ENCODE assay signal across 20 cellular contexts in genomic region chr2:227117027-227117426, GRCh38.
DNase-seq lines count a peak whose midpoint lies in the region; ATAC-seq lines count a peak whose summit lies in the region.
"Had no signal": no experiment of that assay in that cellular context is flagged by ENCODE, and none has a peak within 500 bp of the region (broad histone marks: within the 10 kb centered on the region; RNA-seq: fewer than 3 reads in every experiment).

No MANE protein-coding gene starts in this region.

- no peak overlapping the region for H3K4me3 ChIP-seq in BLaER1 treated with 17β-estradiol and CSF1 and Interleukin-3, amounts not matched to agents 10 nM and 100 nM
- H3K4me3 ChIP-seq: adrenal gland, cardiac muscle cell, GM23338 had no signal

- H3K27me3 ChIP-seq in BLaER1 treated with 17β-estradiol and CSF1 and Interleukin-3, amounts not matched to agents 10 nM and 100 nM, result no peaks in the 10 kb centered on the region
- H3K27me3 ChIP-seq: adrenal gland, cardiac muscle cell had no signal

- H3K9ac ChIP-seq in BLaER1 treated with 17β-estradiol and CSF1 and Interleukin-3, amounts not matched to agents 10 nM and 100 nM, result no peak overlapping the region

- DNase-seq in effector CD8-positive, alpha-beta T cell (lab: John Stamatoyannopoulos, UW), result no peak
- DNase-seq in cerebellar nuclear complex (lab: John Stamatoyannopoulos, UW) (no peak), NCI-H2227 treated with DMSO at 0.1 percent for 48 hours (lab: John Stamatoyannopoulos, UW) (no peak)
- DNase-seq: activated B cell treated with CpG ODN at 0.5 μM for 24 hours; adrenal gland; CD4-positive, alpha-beta T cell; mesendoderm; MM.1S; NCI-H1930; NCI-H510A treated with DMSO at 0.1 percent for 48 hours; posterior cingulate gyrus; stimulated activated CD4-positive, alpha-beta T cell treated with anti-CD3 and anti-CD28 coated beads, Interleukin-2, amount 100 ng/mL, for 24 hours had no signal

- peak; percentile 83 for ATAC-seq in GM18868 (IDR thresholded peaks at IDR 0.05; ENCODE audit: unreplicated experiment)
- peak; percentile 61 for ATAC-seq in HG02678 (IDR thresholded peaks at IDR 0.05; ENCODE audit: unreplicated experiment)
- peak; percentile 83 for ATAC-seq in HG03442 (IDR thresholded peaks at IDR 0.05; ENCODE audit: unreplicated experiment)
- no peak for ATAC-seq in GM18861 (IDR thresholded peaks at IDR 0.05; ENCODE audit: unreplicated experiment)
- ATAC-seq: GM23338, Right ventricle myocardium inferior had no signal

- no peak overlapping the region; a peak in 1 of 22 replicates for H3K27ac ChIP-seq in BLaER1 treated with 17β-estradiol and CSF1 and Interleukin-3, amounts not matched to agents 10 nM and 100 nM
- H3K27ac ChIP-seq: adrenal gland, cardiac muscle cell had no signal

- H4K20me1 ChIP-seq in BLaER1 treated with 17β-estradiol and CSF1 and Interleukin-3, amounts not matched to agents 10 nM and 100 nM, result no peaks in the 10 kb centered on the region

- peaks cover 12 to 30% (median 22%) of the 10 kb centered on the region in 10 experiments for H3K4me1 ChIP-seq in BLaER1 treated with 17β-estradiol and CSF1 and Interleukin-3, amounts not matched to agents 10 nM and 100 nM

- no peaks in the 10 kb centered on the region for H3K36me3 ChIP-seq in BLaER1 treated with 17β-estradiol and CSF1 and Interleukin-3, amounts not matched to agents 10 nM and 100 nM
- H3K36me3 ChIP-seq: adrenal gland, cardiac muscle cell had no signal

- H3K4me2 ChIP-seq in BLaER1 treated with 17β-estradiol and CSF1 and Interleukin-3, amounts not matched to agents 10 nM and 100 nM, result peak overlapping the region in 6 of 11 experiments; percentile 2 to 40 (median 14); a peak in 6 of 22 replicates
- H3K4me2 ChIP-seq: GM23338 had no signal

- no peaks in the 10 kb centered on the region for H3K9me3 ChIP-seq in BLaER1 treated with 17β-estradiol and CSF1 and Interleukin-3, amounts not matched to agents 10 nM and 100 nM (replicated peaks in 1 of 11)
- H3K9me3 ChIP-seq: adrenal gland had no signal
